Comparison of ENCODE assay signal across 1 cellular context in the genomic region with DNA sequence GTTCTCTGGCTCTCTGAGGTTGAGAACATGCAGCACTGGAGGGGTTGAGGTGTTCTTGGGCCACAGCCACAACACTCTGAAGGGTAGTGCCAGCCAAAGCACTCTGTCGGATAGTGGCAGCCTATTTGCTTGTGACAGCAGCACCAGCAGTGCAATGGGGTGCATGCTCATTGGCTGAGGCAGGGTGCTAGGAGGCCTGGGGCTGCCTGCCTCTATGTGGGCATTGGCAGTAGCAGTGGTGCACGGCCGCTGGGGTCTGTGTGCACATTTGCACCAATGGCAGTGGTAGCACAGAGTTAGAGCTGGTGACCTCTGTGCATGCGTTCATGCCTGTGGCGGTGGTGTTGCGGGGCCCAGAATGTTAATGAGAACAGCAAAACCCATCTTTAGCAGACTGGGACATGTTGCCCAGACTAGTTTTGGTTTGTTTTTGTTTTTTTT.
TF ChIP-seq lines count a peak whose summit lies in the region.

No MANE protein-coding gene starts in this region.

TF ChIP-seq in HepG2, 621 proteins besides CTCF, POLR2A, EP300 and RAD21:
- TF ChIP-seq, protein P1, sequence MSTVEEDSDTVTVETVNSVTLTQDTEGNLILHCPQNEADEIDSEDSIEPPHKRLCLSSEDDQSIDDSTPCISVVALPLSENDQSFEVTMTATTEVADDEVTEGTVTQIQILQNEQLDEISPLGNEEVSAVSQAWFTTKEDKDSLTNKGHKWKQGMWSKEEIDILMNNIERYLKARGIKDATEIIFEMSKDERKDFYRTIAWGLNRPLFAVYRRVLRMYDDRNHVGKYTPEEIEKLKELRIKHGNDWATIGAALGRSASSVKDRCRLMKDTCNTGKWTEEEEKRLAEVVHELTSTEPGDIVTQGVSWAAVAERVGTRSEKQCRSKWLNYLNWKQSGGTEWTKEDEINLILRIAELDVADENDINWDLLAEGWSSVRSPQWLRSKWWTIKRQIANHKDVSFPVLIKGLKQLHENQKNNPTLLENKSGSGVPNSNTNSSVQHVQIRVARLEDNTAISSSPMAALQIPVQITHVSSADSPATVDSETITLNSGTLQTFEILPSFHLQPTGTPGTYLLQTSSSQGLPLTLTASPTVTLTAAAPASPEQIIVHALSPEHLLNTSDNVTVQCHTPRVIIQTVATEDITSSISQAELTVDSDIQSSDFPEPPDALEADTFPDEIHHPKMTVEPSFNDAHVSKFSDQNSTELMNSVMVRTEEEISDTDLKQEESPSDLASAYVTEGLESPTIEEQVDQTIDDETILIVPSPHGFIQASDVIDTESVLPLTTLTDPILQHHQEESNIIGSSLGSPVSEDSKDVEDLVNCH (CRISPR knock-in tag; IDR thresholded peaks at IDR 0.05) = no peak
- TF ChIP-seq, protein P2, sequence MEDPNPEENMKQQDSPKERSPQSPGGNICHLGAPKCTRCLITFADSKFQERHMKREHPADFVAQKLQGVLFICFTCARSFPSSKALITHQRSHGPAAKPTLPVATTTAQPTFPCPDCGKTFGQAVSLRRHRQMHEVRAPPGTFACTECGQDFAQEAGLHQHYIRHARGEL (CRISPR knock-in tag; IDR thresholded peaks at IDR 0.05) = no peak
- TF ChIP-seq MXD4 (CRISPR knock-in tag; IDR thresholded peaks at IDR 0.05) (no peak), KDM6A (CRISPR knock-in tag; IDR thresholded peaks at IDR 0.05; ENCODE audit: low read depth) (no peak), RORA (CRISPR knock-in tag; IDR thresholded peaks at IDR 0.05) (no peak), SP2 (CRISPR knock-in tag; IDR thresholded peaks at IDR 0.05) (no peak), RBFOX2 (IDR thresholded peaks at IDR 0.05; ENCODE audit: low read depth, low read length) (no peak), ZKSCAN5 (CRISPR knock-in tag; IDR thresholded peaks at IDR 0.05) (no peak), TOPORS (CRISPR knock-in tag; IDR thresholded peaks at IDR 0.05) (no peak)
- TF ChIP-seq, protein P3, sequence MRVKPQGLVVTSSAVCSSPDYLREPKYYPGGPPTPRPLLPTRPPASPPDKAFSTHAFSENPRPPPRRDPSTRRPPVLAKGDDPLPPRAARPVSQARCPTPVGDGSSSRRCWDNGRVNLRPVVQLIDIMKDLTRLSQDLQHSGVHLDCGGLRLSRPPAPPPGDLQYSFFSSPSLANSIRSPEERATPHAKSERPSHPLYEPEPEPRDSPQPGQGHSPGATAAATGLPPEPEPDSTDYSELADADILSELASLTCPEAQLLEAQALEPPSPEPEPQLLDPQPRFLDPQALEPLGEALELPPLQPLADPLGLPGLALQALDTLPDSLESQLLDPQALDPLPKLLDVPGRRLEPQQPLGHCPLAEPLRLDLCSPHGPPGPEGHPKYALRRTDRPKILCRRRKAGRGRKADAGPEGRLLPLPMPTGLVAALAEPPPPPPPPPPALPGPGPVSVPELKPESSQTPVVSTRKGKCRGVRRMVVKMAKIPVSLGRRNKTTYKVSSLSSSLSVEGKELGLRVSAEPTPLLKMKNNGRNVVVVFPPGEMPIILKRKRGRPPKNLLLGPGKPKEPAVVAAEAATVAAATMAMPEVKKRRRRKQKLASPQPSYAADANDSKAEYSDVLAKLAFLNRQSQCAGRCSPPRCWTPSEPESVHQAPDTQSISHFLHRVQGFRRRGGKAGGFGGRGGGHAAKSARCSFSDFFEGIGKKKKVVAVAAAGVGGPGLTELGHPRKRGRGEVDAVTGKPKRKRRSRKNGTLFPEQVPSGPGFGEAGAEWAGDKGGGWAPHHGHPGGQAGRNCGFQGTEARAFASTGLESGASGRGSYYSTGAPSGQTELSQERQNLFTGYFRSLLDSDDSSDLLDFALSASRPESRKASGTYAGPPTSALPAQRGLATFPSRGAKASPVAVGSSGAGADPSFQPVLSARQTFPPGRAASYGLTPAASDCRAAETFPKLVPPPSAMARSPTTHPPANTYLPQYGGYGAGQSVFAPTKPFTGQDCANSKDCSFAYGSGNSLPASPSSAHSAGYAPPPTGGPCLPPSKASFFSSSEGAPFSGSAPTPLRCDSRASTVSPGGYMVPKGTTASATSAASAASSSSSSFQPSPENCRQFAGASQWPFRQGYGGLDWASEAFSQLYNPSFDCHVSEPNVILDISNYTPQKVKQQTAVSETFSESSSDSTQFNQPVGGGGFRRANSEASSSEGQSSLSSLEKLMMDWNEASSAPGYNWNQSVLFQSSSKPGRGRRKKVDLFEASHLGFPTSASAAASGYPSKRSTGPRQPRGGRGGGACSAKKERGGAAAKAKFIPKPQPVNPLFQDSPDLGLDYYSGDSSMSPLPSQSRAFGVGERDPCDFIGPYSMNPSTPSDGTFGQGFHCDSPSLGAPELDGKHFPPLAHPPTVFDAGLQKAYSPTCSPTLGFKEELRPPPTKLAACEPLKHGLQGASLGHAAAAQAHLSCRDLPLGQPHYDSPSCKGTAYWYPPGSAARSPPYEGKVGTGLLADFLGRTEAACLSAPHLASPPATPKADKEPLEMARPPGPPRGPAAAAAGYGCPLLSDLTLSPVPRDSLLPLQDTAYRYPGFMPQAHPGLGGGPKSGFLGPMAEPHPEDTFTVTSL (CRISPR knock-in tag; IDR thresholded peaks at IDR 0.05; ENCODE audit: borderline replicate concordance) = no peak
- TF ChIP-seq, protein P4, sequence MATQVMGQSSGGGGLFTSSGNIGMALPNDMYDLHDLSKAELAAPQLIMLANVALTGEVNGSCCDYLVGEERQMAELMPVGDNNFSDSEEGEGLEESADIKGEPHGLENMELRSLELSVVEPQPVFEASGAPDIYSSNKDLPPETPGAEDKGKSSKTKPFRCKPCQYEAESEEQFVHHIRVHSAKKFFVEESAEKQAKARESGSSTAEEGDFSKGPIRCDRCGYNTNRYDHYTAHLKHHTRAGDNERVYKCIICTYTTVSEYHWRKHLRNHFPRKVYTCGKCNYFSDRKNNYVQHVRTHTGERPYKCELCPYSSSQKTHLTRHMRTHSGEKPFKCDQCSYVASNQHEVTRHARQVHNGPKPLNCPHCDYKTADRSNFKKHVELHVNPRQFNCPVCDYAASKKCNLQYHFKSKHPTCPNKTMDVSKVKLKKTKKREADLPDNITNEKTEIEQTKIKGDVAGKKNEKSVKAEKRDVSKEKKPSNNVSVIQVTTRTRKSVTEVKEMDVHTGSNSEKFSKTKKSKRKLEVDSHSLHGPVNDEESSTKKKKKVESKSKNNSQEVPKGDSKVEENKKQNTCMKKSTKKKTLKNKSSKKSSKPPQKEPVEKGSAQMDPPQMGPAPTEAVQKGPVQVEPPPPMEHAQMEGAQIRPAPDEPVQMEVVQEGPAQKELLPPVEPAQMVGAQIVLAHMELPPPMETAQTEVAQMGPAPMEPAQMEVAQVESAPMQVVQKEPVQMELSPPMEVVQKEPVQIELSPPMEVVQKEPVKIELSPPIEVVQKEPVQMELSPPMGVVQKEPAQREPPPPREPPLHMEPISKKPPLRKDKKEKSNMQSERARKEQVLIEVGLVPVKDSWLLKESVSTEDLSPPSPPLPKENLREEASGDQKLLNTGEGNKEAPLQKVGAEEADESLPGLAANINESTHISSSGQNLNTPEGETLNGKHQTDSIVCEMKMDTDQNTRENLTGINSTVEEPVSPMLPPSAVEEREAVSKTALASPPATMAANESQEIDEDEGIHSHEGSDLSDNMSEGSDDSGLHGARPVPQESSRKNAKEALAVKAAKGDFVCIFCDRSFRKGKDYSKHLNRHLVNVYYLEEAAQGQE (IDR thresholded peaks at IDR 0.05; ENCODE audit: borderline replicate concordance in 1 of 2, low read depth in 1 of 2, low read length in 2 of 2) = no peak
- TF ChIP-seq, protein P5, sequence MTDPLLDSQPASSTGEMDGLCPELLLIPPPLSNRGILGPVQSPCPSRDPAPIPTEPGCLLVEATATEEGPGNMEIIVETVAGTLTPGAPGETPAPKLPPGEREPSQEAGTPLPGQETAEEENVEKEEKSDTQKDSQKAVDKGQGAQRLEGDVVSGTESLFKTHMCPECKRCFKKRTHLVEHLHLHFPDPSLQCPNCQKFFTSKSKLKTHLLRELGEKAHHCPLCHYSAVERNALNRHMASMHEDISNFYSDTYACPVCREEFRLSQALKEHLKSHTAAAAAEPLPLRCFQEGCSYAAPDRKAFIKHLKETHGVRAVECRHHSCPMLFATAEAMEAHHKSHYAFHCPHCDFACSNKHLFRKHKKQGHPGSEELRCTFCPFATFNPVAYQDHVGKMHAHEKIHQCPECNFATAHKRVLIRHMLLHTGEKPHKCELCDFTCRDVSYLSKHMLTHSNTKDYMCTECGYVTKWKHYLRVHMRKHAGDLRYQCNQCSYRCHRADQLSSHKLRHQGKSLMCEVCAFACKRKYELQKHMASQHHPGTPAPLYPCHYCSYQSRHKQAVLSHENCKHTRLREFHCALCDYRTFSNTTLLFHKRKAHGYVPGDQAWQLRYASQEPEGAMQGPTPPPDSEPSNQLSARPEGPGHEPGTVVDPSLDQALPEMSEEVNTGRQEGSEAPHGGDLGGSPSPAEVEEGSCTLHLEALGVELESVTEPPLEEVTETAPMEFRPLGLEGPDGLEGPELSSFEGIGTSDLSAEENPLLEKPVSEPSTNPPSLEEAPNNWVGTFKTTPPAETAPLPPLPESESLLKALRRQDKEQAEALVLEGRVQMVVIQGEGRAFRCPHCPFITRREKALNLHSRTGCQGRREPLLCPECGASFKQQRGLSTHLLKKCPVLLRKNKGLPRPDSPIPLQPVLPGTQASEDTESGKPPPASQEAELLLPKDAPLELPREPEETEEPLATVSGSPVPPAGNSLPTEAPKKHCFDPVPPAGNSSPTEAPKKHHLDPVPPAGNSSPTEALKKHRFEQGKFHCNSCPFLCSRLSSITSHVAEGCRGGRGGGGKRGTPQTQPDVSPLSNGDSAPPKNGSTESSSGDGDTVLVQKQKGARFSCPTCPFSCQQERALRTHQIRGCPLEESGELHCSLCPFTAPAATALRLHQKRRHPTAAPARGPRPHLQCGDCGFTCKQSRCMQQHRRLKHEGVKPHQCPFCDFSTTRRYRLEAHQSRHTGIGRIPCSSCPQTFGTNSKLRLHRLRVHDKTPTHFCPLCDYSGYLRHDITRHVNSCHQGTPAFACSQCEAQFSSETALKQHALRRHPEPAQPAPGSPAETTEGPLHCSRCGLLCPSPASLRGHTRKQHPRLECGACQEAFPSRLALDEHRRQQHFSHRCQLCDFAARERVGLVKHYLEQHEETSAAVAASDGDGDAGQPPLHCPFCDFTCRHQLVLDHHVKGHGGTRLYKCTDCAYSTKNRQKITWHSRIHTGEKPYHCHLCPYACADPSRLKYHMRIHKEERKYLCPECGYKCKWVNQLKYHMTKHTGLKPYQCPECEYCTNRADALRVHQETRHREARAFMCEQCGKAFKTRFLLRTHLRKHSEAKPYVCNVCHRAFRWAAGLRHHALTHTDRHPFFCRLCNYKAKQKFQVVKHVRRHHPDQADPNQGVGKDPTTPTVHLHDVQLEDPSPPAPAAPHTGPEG (CRISPR knock-in tag; IDR thresholded peaks at IDR 0.05) = no peak
- TF ChIP-seq, protein P6, sequence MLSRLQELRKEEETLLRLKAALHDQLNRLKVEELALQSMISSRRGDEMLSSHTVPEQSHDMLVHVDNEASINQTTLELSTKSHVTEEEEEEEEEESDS (CRISPR knock-in tag; IDR thresholded peaks at IDR 0.05; ENCODE audit: borderline replicate concordance) = no peak
